In the genomic region with DNA sequence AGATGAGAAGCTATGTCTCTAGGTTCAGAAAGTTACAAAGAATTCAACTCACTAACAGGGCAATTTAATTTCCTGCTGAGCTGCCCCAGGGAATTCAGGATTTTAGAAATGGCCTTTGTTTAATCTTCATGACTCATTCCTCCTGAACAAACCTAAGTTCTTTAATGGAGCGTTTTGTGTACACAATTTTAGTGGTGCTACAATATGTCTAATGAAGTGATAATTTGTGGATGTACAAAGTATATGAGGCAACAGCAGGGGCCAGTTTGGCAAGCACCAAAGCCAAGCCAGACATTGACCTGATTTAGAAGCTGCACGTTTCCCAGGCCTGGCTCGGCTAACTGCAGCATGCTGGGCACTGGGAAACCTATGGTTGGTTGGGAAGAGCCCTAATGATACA, we compare ENCODE assay signal across 15 cellular contexts. TPM values are rescaled to one million over a fixed set of nuclear protein-coding genes. Genes with fewer than 3 reads are reported as not detected.
DNase-seq lines count a peak whose midpoint lies in the region; ATAC-seq, FAIRE-seq and TF ChIP-seq lines count a peak whose summit lies in the region.
"Had no signal": no experiment of that assay in that cellular context is flagged by ENCODE, and none has a peak within 500 bp of the region (broad histone marks: within the 10 kb centered on the region; RNA-seq: fewer than 3 reads in every experiment).

No MANE protein-coding gene starts in this region.

- in situ Hi-C loops in astrocyte of the spinal cord (cut with HindIII; ENCODE audit: low sequenced_read_pairs) = no loop called here

- intact Hi-C loops in left lung (cut with DNase I) = no loop called here

- no peaks in the 10 kb centered on the region for H3K4me1 ChIP-seq in left lung
- H3K4me1 ChIP-seq: SJSA1 had no signal

- H3K36me3 ChIP-seq in left lung = no peaks in the 10 kb centered on the region
- H3K36me3 ChIP-seq: SJSA1 had no signal

- TF ChIP-seq CTCF in astrocyte of the spinal cord (IDR thresholded peaks at IDR 0.05; ENCODE audit: low read depth, low read length) (no peak), left lung (IDR thresholded peaks at IDR 0.05) (no peak)

- H3K27ac ChIP-seq in left lung = no peak overlapping the region
- H3K27ac ChIP-seq: SJSA1 had no signal

- no peaks in the 10 kb centered on the region for H3K27me3 ChIP-seq in left lung
- H3K27me3 ChIP-seq: SJSA1 had no signal

- DNase-seq in DMS53 treated with DMSO at 0.1 percent for 48 hours (lab: John Stamatoyannopoulos, UW; ENCODE audit: unreplicated experiment) = peak; percentile 95
- DNase-seq in NCI-H146 treated with DMSO at 0.1 percent for 48 hours (lab: John Stamatoyannopoulos, UW; ENCODE audit: unreplicated experiment) = peak; percentile 89
- DNase-seq in astrocyte of the spinal cord (ENCODE audit: low read depth, low spot score) = peak; percentile 73
- DNase-seq in left lung = peak in 1 of 2 donors; percentile 45
- DNase-seq in activated T-cell treated with anti-CD3 and anti-CD28 coated beads, Interleukin-2, amount 50 U/mL, for 1 hour = no peak
- no peak for DNase-seq in GM19239 (ENCODE audit: insufficient read length, low spot score)
- DNase-seq in NK-92 (lab: John Stamatoyannopoulos, UW; ENCODE audit: unreplicated experiment) = no peak
- DNase-seq: activated CD4-positive, alpha-beta T cell treated with anti-CD3 and anti-CD28 coated beads for 48 hours; CD8-positive, alpha-beta memory T cell; effector memory CD8-positive, alpha-beta T cell; kidney glomerular epithelial cell; stimulated activated CD4-positive, alpha-beta T cell treated with anti-CD3 and anti-CD28 coated beads, Interleukin-4, amount 100 ng/mL, for 24 hours had no signal

- ATAC-seq in left lung (peak; percentile 87), GM18907 (IDR thresholded peaks at IDR 0.05; ENCODE audit: unreplicated experiment) (no peak)
- ATAC-seq: effector memory CD8-positive, alpha-beta T cell had no signal

- no peak for FAIRE-seq in GM19239 (lab: Jason Lieb, UNC)

- no peak overlapping the region for H3K4me3 ChIP-seq in astrocyte of the spinal cord (ENCODE audit: low read depth, low read length)
- no peak overlapping the region for H3K4me3 ChIP-seq in left lung
- H3K4me3 ChIP-seq: SJSA1 had no signal

- no peaks in the 10 kb centered on the region for H3K9me3 ChIP-seq in left lung
- H3K9me3 ChIP-seq: SJSA1 had no signal

RNA-seq across cellular contexts. Expression of gene HEPHL1, which starts 34.4 kb away (rescaled TPM):
- total RNA-seq in left lung = not detected
- total RNA-seq: CD8-positive, alpha-beta memory T cell; omental fat pad; SJSA1 had no signal

Comparison
In these comparisons a context has a peak if more than half of its experiments do, and no peak if none do; other contexts are left out.
1. DNase-seq: peak in DMS53 treated with DMSO at 0.1 percent for 48 hours (single experiment), NCI-H146 treated with DMSO at 0.1 percent for 48 hours (single experiment) and astrocyte of the spinal cord (single experiment); none in activated T-cell treated with anti-CD3 and anti-CD28 coated beads, Interleukin-2, amount 50 U/mL, for 1 hour (single experiment), GM19239 (single experiment) and NK-92 (single experiment).